ENCODE assay signal across 28 cellular contexts in genomic region chr15:93913310-93913709, GRCh38.
"Had no signal": no experiment of that assay in that cellular context is flagged by ENCODE, and none has a peak within 500 bp of the region (broad histone marks: within the 10 kb centered on the region; RNA-seq: fewer than 3 reads in every experiment).

No MANE protein-coding gene starts in this region.

- FAIRE-seq: astrocyte, bronchial epithelial cell had no signal

- DNase-seq: activated CD4-positive, alpha-beta memory T cell treated with anti-CD3 and anti-CD28 coated beads, Interleukin-2, amount 10 ng/mL, durations not matched to agents 7 days and 5 days; activated CD4-positive, alpha-beta T cell treated with anti-CD3 and anti-CD28 coated beads for 1 hour; activated CD4-positive, alpha-beta T cell treated with anti-CD3 and anti-CD28 coated beads for 48 hours; activated CD4-positive, CD25-positive, alpha-beta regulatory T cell; activated gamma-delta T cell; activated naive CD4-positive, alpha-beta T cell treated with Interleukin-2 at 50 U/mL for 16 hours; activated naive CD8-positive, alpha-beta T cell treated with anti-CD3 and anti-CD28 coated beads, Interleukin-2, amount 10 ng/mL, durations not matched to agents 7 days and 5 days; activated T-cell treated with anti-CD3 and anti-CD28 coated beads, Interleukin-2, amount 50 U/mL, for 1 hour; caudate nucleus; cerebellar nuclear complex; NCI-H1105; NCI-H1417 treated with DMSO at 0.1 percent for 48 hours; NCI-H187 treated with DMSO at 0.1 percent for 48 hours; NCI-H2081; NCI-H2171 treated with DMSO at 0.1 percent for 48 hours; NCI-H2227 treated with DMSO at 0.1 percent for 48 hours; NCI-H446; NCI-H510A treated with DMSO at 0.1 percent for 48 hours; NCI-H526 treated with DMSO at 0.1 percent for 48 hours; NCI-H82; OCI-M1; SHP77; SJCRH30; T1000; WERI-Rb-1 had no signal

- H3K27me3 ChIP-seq: SJCRH30 had no signal

- H3K27ac ChIP-seq: SJCRH30, SK-N-MC, WERI-Rb-1 had no signal

- H3K9me3 ChIP-seq: SJCRH30 had no signal

- H3K4me3 ChIP-seq: SJCRH30, SK-N-MC had no signal

- H3K4me1 ChIP-seq: SJCRH30 had no signal

- H3K36me3 ChIP-seq: SJCRH30, WERI-Rb-1 had no signal
